Comparison of ENCODE assay signal across 11 cellular contexts in genomic region chr7:6453737-6454136, GRCh38. TPM values are rescaled to one million over a fixed set of nuclear protein-coding genes. Genes with fewer than 3 reads are reported as not detected.
A peak's percentile ranks its signal among the peaks of the same experiment; 100 is the strongest.
DNase-seq lines count a peak whose midpoint lies in the region; ATAC-seq and TF ChIP-seq lines count a peak whose summit lies in the region.
"Had no signal": no experiment of that assay in that cellular context is flagged by ENCODE, and none has a peak within 500 bp of the region (broad histone marks: within the 10 kb centered on the region; RNA-seq: fewer than 3 reads in every experiment).

No MANE protein-coding gene starts in this region.

- no peaks in the 10 kb centered on the region for H3K9me3 Mint-ChIP-seq in naive thymus-derived CD4-positive, alpha-beta T cell
- H3K9me3 Mint-ChIP-seq: nephron progenitor cell had no signal

- peak; percentile 78 for DNase-seq in GM04503 (ENCODE audit: low read depth)
- no peak for DNase-seq in Panc1 (ENCODE audit: low read depth, low spot score)
- peak; percentile 86 for DNase-seq in renal cortical epithelial cell (ENCODE audit: low read depth)
- DNase-seq in naive thymus-derived CD4-positive, alpha-beta T cell, result no peak
- no peak for DNase-seq in NCI-H2196 treated with DMSO at 0.1 percent for 48 hours (lab: John Stamatoyannopoulos, UW; ENCODE audit: unreplicated experiment)
- DNase-seq: NCI-H2107, nephron progenitor cell had no signal

- H3K27ac ChIP-seq in Panc1 (ENCODE audit: low read length), result no peak overlapping the region
- no peak overlapping the region for H3K27ac ChIP-seq in naive thymus-derived CD4-positive, alpha-beta T cell (ENCODE audit: low read depth, low read length)
- H3K27ac ChIP-seq: ascending aorta had no signal

- BruUV-seq in Panc1 (replicated peaks; lab: Mats Ljungman, UMichigan), result no TSS peak

- no peaks in the 10 kb centered on the region for H3K36me3 Mint-ChIP-seq in naive thymus-derived CD4-positive, alpha-beta T cell

- no peaks in the 10 kb centered on the region for H3K27me3 ChIP-seq in Panc1 (ENCODE audit: control insufficient read depth, insufficient read depth, low read length)
- H3K27me3 ChIP-seq in naive thymus-derived CD4-positive, alpha-beta T cell (ENCODE audit: control insufficient read depth in 2 of 2, insufficient read depth in 2 of 2, low read length in 2 of 2), result no peaks in the 10 kb centered on the region
- H3K27me3 ChIP-seq: ascending aorta had no signal

- H3K4me3 Mint-ChIP-seq in naive thymus-derived CD4-positive, alpha-beta T cell, result no peak overlapping the region
- H3K4me3 Mint-ChIP-seq: nephron progenitor cell had no signal

- no peaks in the 10 kb centered on the region for H3K36me3 ChIP-seq in Panc1 (ENCODE audit: control insufficient read depth, insufficient read depth, low read length)
- no peaks in the 10 kb centered on the region for H3K36me3 ChIP-seq in naive thymus-derived CD4-positive, alpha-beta T cell (ENCODE audit: control insufficient read depth in 2 of 3, insufficient read depth in 3 of 3, low read length in 3 of 3)
- H3K36me3 ChIP-seq: ascending aorta had no signal

- H3K9me3 ChIP-seq in Panc1 (ENCODE audit: control insufficient read depth, insufficient read depth, low read depth, low read length), result no peaks in the 10 kb centered on the region
- H3K9me3 ChIP-seq in naive thymus-derived CD4-positive, alpha-beta T cell (ENCODE audit: control insufficient read depth in 2 of 3, low read length in 3 of 3), result no peaks in the 10 kb centered on the region
- H3K9me3 ChIP-seq: ascending aorta had no signal

- no peak overlapping the region for H3K4me3 ChIP-seq in Panc1 (ENCODE audit: low read depth in 2 of 2, low read length in 2 of 2)
- H3K4me3 ChIP-seq in naive thymus-derived CD4-positive, alpha-beta T cell (ENCODE audit: low read length), result no peak overlapping the region
- H3K4me3 ChIP-seq: ascending aorta had no signal

- no peaks in the 10 kb centered on the region for H3K27me3 Mint-ChIP-seq in naive thymus-derived CD4-positive, alpha-beta T cell

- CTCF ChIA-PET in Panc1 (lab: Charles Lee), result no interaction called here
- CTCF ChIA-PET in naive thymus-derived CD4-positive, alpha-beta T cell (lab: Charles Lee), result no interaction called here

- no peak for TF ChIP-seq CTCF in Panc1 (IDR thresholded peaks at IDR 0.05)

- ATAC-seq in Panc1, result peak; percentile 67
- ATAC-seq in esophagus mucosa, result peak; percentile 66
- ATAC-seq in HG03565 (IDR thresholded peaks at IDR 0.05; ENCODE audit: unreplicated experiment), result no peak
- no peak for ATAC-seq in naive thymus-derived CD4-positive, alpha-beta T cell
- ATAC-seq in HG02870 (IDR thresholded peaks at IDR 0.05; ENCODE audit: unreplicated experiment), result no peak

- POLR2A ChIA-PET in Panc1 (lab: Charles Lee), result no interaction called here
- POLR2A ChIA-PET in naive thymus-derived CD4-positive, alpha-beta T cell (lab: Charles Lee), result interaction anchor here (0.5 kb wide), 1 partner anchor 250 kb away, joined by 3 read pairs; no protein-coding TSS in a partner anchor

- in situ Hi-C loops in Panc1 (cut with HindIII; ENCODE audit: low pct_unique_long_range_greater_than_20kb, low sequenced_read_pairs), result no loop called here

- peaks cover 0 to 9% (median 4%) of the 10 kb centered on the region in 7 donors for H3K4me1 Mint-ChIP-seq in naive thymus-derived CD4-positive, alpha-beta T cell
- H3K4me1 Mint-ChIP-seq: nephron progenitor cell had no signal

- intact Hi-C loops in Panc1 (cut with micrococcal nuclease; ENCODE audit: unreplicated experiment), result no loop called here
- intact Hi-C loops in naive thymus-derived CD4-positive, alpha-beta T cell (cut with micrococcal nuclease), result no loop called here

- H3K27ac Mint-ChIP-seq in naive thymus-derived CD4-positive, alpha-beta T cell, result no peak overlapping the region
- H3K27ac Mint-ChIP-seq: nephron progenitor cell had no signal

- peaks cover 7% of the 10 kb centered on the region for H3K4me1 ChIP-seq in Panc1 (ENCODE audit: control insufficient read depth, insufficient read depth, low read length)
- no peaks in the 10 kb centered on the region for H3K4me1 ChIP-seq in naive thymus-derived CD4-positive, alpha-beta T cell (ENCODE audit: control insufficient read depth in 2 of 2, insufficient read depth in 2 of 2, low read length in 2 of 2)
- H3K4me1 ChIP-seq: ascending aorta had no signal

RNA-seq across cellular contexts. Expression of gene DAGLB, which starts 6.0 kb away (rescaled TPM):
- total RNA-seq in Panc1 (2021; ENCODE audit: unreplicated experiment) (22.3 TPM), esophagus mucosa (11.2 TPM), renal cortical epithelial cell (15.6 and 36.7 TPM in 2 replicates)
- 17.2 TPM for polyA plus RNA-seq in Panc1 (2012; ENCODE audit: insufficient read length)
- 10 to 100 TPM; 20.6 to 44.3 (median 39.8) TPM for total RNA-seq in naive thymus-derived CD4-positive, alpha-beta T cell
- 10 to 100 TPM; 10.5 to 21.8 TPM for polyA plus RNA-seq in naive thymus-derived CD4-positive, alpha-beta T cell

RNA-seq across cellular contexts. Expression of gene KDELR2, which starts 30.2 kb away (rescaled TPM):
- total RNA-seq in Panc1 (2021; ENCODE audit: unreplicated experiment) (199 TPM), esophagus mucosa (74.5 TPM), renal cortical epithelial cell (170 and 214 TPM in 2 replicates)
- polyA plus RNA-seq in Panc1 (2012; ENCODE audit: insufficient read length), result 150 TPM
- 10 to 100 TPM; 28.1 to 60.9 (median 36.8) TPM for total RNA-seq in naive thymus-derived CD4-positive, alpha-beta T cell
- 10 to 100 TPM; 36.3 to 43.7 TPM for polyA plus RNA-seq in naive thymus-derived CD4-positive, alpha-beta T cell

Comparison
In these comparisons a context has a peak if more than half of its experiments do, and no peak if none do; other contexts are left out.
1. DNase-seq: peak in GM04503 (single experiment) and renal cortical epithelial cell (single experiment); none in Panc1 (single experiment), naive thymus-derived CD4-positive, alpha-beta T cell (0 of 9) and NCI-H2196 treated with DMSO at 0.1 percent for 48 hours (single experiment).
2. ATAC-seq: peak in Panc1 (single experiment) and esophagus mucosa (single experiment); none in HG03565 (single experiment), naive thymus-derived CD4-positive, alpha-beta T cell (single experiment) and HG02870 (single experiment).